Comparison of ENCODE assay signal across 1 cellular context in genomic region chr4:996994-997374, GRCh38.
TF ChIP-seq lines count a peak whose summit lies in the region.

No MANE protein-coding gene starts in this region.

TF ChIP-seq in WTC11, 78 proteins besides CTCF, POLR2A, EP300 and RAD21 (continued from another document):
- TF ChIP-seq KAT7 (CRISPR knock-in tag; IDR thresholded peaks at IDR 0.05; ENCODE audit: borderline replicate concordance) (no peak), TP53 (CRISPR knock-in tag; IDR thresholded peaks at IDR 0.05) (no peak)
